23 cellular contexts compared by ENCODE assay signal in the genomic region with DNA sequence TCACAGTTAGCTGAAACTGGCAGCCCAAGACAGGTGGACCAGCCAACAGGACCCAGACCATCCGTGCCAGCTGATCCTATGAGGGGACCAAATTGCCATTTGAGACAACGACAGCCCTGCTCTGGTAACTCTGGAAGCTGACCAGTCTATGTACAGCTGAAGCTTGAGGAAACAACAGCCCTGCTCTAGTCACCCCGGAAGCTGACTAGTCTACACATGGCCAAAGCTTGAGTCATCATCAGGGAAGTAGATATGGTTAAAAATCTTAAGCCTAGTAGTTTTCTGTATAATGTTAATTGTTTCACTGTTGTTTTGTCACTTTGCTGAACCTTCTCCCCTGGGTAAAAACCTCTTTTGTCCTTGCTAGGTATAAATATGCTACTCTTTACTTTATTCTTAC.
DNase-seq lines count a peak whose midpoint lies in the region; ATAC-seq, FAIRE-seq and TF ChIP-seq lines count a peak whose summit lies in the region.
"Had no signal": no experiment of that assay in that cellular context is flagged by ENCODE, and none has a peak within 500 bp of the region (broad histone marks: within the 10 kb centered on the region; RNA-seq: fewer than 3 reads in every experiment).

No MANE protein-coding gene starts in this region.

- no peak for FAIRE-seq in RCC 7860 (lab: Jason Lieb, UNC)
- FAIRE-seq: A549, GM12892, H1 had no signal

- intact Hi-C loops in mammary epithelial cell (cut with micrococcal nuclease) = loop anchor here (1.0 kb wide), 1 partner anchor 7 kb away; no protein-coding TSS in a partner anchor
- intact Hi-C loops in breast epithelium (cut with DNase I; ENCODE audit: low total_unique reads) = no loop called here

- CTCF ChIA-PET in mammary epithelial cell (lab: Charles Lee; ENCODE audit: low non-redundant PET) = interaction anchor here (0.6 kb wide), 1 partner anchor 1511 kb away, joined by 3 read pairs; no protein-coding TSS in a partner anchor

- no peaks in the 10 kb centered on the region for H3K79me2 ChIP-seq in mammary epithelial cell (ENCODE audit: insufficient read depth, low read length)

- no peak overlapping the region for H2AFZ ChIP-seq in mammary epithelial cell (ENCODE audit: low read depth, low read length)
- H2AFZ ChIP-seq: PC-9 had no signal

- no peak overlapping the region for H3K4me2 ChIP-seq in mammary epithelial cell (ENCODE audit: insufficient read depth, low read depth, low read length)
- H3K4me2 ChIP-seq: A549, PC-9 had no signal

- no peaks in the 10 kb centered on the region for H4K20me1 ChIP-seq in mammary epithelial cell (ENCODE audit: insufficient read depth, low read length)

- in situ Hi-C loops in mammary epithelial cell (cut with MboI; ENCODE audit: low sequenced_read_pairs in 2 of 2) = no loop called here

- no TSS peak for BruUV-seq in mammary epithelial cell (replicated peaks; lab: Mats Ljungman, UMichigan)

- no peaks in the 10 kb centered on the region for H3K27me3 ChIP-seq in mammary epithelial cell (ENCODE audit: insufficient read depth, low read length)
- H3K27me3 ChIP-seq in breast epithelium = no peaks in the 10 kb centered on the region

- dilution Hi-C loops in mammary epithelial cell (cut with HindIII; ENCODE audit: low sequenced_read_pairs) = no loop called here

- ATAC-seq in HG02840 (IDR thresholded peaks at IDR 0.05; ENCODE audit: low FRiP score, unreplicated experiment) (no peak), GM19452 (IDR thresholded peaks at IDR 0.05; ENCODE audit: unreplicated experiment) (no peak), HG03469 (IDR thresholded peaks at IDR 0.05; ENCODE audit: unreplicated experiment) (no peak)
- ATAC-seq: A549, Right ventricle myocardium inferior had no signal

- WGBS in mammary epithelial cell (ENCODE audit: low coverage, missing lambda C conversion rate) = 66% methylated on average over 2 of the region's 3 CpGs

- no peak for TF ChIP-seq CTCF in mammary epithelial cell (conservative IDR thresholded peaks at IDR 0.05 in 1 of 2, IDR thresholded peaks at IDR 0.05 in 1 of 2; ENCODE audit: extremely low read depth in 1 of 2, insufficient read depth in 1 of 2, low read depth in 1 of 2, low read length in 2 of 2)
- TF ChIP-seq CTCF in breast epithelium (IDR thresholded peaks at IDR 0.05) = no peak
- no peak for TF ChIP-seq CTCF in coronary artery (IDR thresholded peaks at IDR 0.05)

- H3K4me3 ChIP-seq in mammary epithelial cell (replicated peaks in 1 of 3; ENCODE audit: insufficient read depth in 1 of 3, low read depth in 2 of 3, low read length in 3 of 3) (no peak overlapping the region), breast epithelium (no peak overlapping the region), coronary artery (no peak overlapping the region)
- H3K4me3 ChIP-seq: A549, PC-9 had no signal

- H3K4me1 ChIP-seq in mammary epithelial cell (ENCODE audit: insufficient read depth, low read length) (peaks cover 30% of the 10 kb centered on the region), breast epithelium (no peaks in the 10 kb centered on the region)
- H3K4me1 ChIP-seq: A549, Caco-2 had no signal

- H3K27ac ChIP-seq in mammary epithelial cell (ENCODE audit: insufficient read depth, low read depth, low read length) = no peak overlapping the region
- no peak overlapping the region for H3K27ac ChIP-seq in breast epithelium
- H3K27ac ChIP-seq in epithelial cell of prostate = peak overlapping the region; percentile 68
- no peak overlapping the region for H3K27ac ChIP-seq in coronary artery
- H3K27ac ChIP-seq: A549, PC-9 had no signal

- H3K9me3 ChIP-seq in mammary epithelial cell (replicated peaks; ENCODE audit: insufficient read depth, low read length) = peaks cover 30% of the 10 kb centered on the region
- H3K9me3 ChIP-seq in breast epithelium = peaks cover 35 to 71% of the 10 kb centered on the region in 2 donors

- no peak overlapping the region for H3K9ac ChIP-seq in mammary epithelial cell (ENCODE audit: insufficient read depth, low read length)

- DNase-seq in mammary epithelial cell (peak; percentile 71), breast epithelium (ENCODE audit: low spot score in 2 of 2) (no peak), RCC 7860 (ENCODE audit: low spot score) (peak; percentile 36), epithelial cell of prostate (ENCODE audit: low read depth, low spot score) (peak; percentile 6), coronary artery (ENCODE audit: low spot score) (no peak)
- DNase-seq: Caco-2; CD4-positive, alpha-beta T cell; DMS153; Kasumi-1; MM.1S; NCI-H1092 treated with DMSO at 0.1 percent for 48 hours; NCI-H2081 treated with DMSO at 0.1 percent for 48 hours; NCI-H510A; NCI-H82; PC-9; SW 1271 had no signal

- TF ChIP-seq POLR2A in breast epithelium (IDR thresholded peaks at IDR 0.05) = no peak

- no peaks in the 10 kb centered on the region for H3K36me3 ChIP-seq in mammary epithelial cell (ENCODE audit: insufficient read depth, low read length)
- H3K36me3 ChIP-seq in breast epithelium = no peaks in the 10 kb centered on the region

Comparison
In these comparisons a context has a peak if more than half of its experiments do, and no peak if none do; other contexts are left out.
1. DNase-seq: peak in mammary epithelial cell (single experiment), RCC 7860 (single experiment) and epithelial cell of prostate (single experiment); none in breast epithelium (0 of 2) and coronary artery (single experiment).